12 cellular contexts compared by ENCODE assay signal in the genomic region with DNA sequence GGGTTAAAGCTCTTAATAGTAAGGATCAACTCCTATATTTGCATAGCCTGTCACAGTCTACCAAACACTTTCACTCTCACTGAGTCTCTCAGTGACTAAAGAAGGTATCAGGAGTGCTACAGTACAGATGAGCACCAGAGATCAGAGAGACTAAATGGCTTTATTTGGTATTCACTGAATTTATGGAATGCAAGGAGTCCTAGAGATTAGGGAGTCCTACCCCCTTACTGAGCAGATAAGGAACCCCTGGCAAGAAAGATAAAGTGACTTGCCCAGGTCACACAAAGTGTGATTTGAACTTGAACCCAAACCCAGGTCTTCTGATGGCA.
DNase-seq lines count a peak whose midpoint lies in the region; ATAC-seq and TF ChIP-seq lines count a peak whose summit lies in the region.
"Had no signal": no experiment of that assay in that cellular context is flagged by ENCODE, and none has a peak within 500 bp of the region (broad histone marks: within the 10 kb centered on the region; RNA-seq: fewer than 3 reads in every experiment).

No MANE protein-coding gene starts in this region.

- peak; percentile 9 for ATAC-seq in stimulated activated naive CD8-positive, alpha-beta T cell treated with anti-CD3 and anti-CD28 coated beads, Interleukin-15, Interleukin-2, amounts not matched to agents 100 U/mL and 50 U/mL, for 24 hours
- no peak for ATAC-seq in stimulated activated naive CD8-positive, alpha-beta T cell treated with anti-CD3 and anti-CD28 coated beads, Interleukin-15, amount 100 ng/mL, for 72 hours
- ATAC-seq in HG02642 (IDR thresholded peaks at IDR 0.05; ENCODE audit: poor library complexity, unreplicated experiment) (peak; percentile 95), HG03469 (IDR thresholded peaks at IDR 0.05; ENCODE audit: unreplicated experiment) (peak; percentile 97)
- ATAC-seq in CD4-positive, alpha-beta T cell (ENCODE audit: poor library complexity), result no peak
- ATAC-seq: lower lobe of right lung, T-cell had no signal

- no peak for TF ChIP-seq CTCF in thyroid gland (IDR thresholded peaks at IDR 0.05)
- no peak for TF ChIP-seq CTCF in CD4-positive, alpha-beta T cell (IDR thresholded peaks at IDR 0.05)

- H3K4me1 ChIP-seq in thyroid gland (peaks cover 6 to 11% of the 10 kb centered on the region in 2 donors), GM23248 (ENCODE audit: insufficient read depth) (0 out of 2 replicates have a peak, but pooled peaks cover 7% of the 10 kb centered on the region)
- H3K4me1 ChIP-seq: lower lobe of right lung had no signal

- no peaks in the 10 kb centered on the region for H3F3A ChIP-seq in GM23248 (ENCODE audit: insufficient read depth)

- no peaks in the 10 kb centered on the region for H3K36me3 Mint-ChIP-seq in CD4-positive, alpha-beta T cell (ENCODE audit: low read depth)
- H3K36me3 Mint-ChIP-seq: T-cell had no signal

- H3K9me3 Mint-ChIP-seq in stimulated activated naive CD8-positive, alpha-beta T cell treated with anti-CD3 and anti-CD28 coated beads, Interleukin-15, amount 100 ng/mL, for 72 hours, result no peaks in the 10 kb centered on the region
- no peaks in the 10 kb centered on the region for H3K9me3 Mint-ChIP-seq in CD4-positive, alpha-beta T cell
- H3K9me3 Mint-ChIP-seq: T-cell had no signal

- no peaks in the 10 kb centered on the region for H3K4me1 Mint-ChIP-seq in stimulated activated naive CD8-positive, alpha-beta T cell treated with anti-CD3 and anti-CD28 coated beads, Interleukin-15, amount 100 ng/mL, for 72 hours
- H3K4me1 Mint-ChIP-seq in CD4-positive, alpha-beta T cell (ENCODE audit: low read depth), result no peaks in the 10 kb centered on the region
- H3K4me1 Mint-ChIP-seq: T-cell had no signal

- H3K4me2 ChIP-seq in GM23248 (ENCODE audit: unreplicated experiment), result no peak overlapping the region

- no peak overlapping the region for H3K9ac ChIP-seq in GM23248

- POLR2A ChIA-PET in CD4-positive, alpha-beta T cell (lab: Charles Lee), result no interaction called here

- no peak for DNase-seq in stimulated activated naive CD8-positive, alpha-beta T cell treated with anti-CD3 and anti-CD28 coated beads, Interleukin-15, Interleukin-2, amounts not matched to agents 100 U/mL and 50 U/mL, for 24 hours
- DNase-seq in stimulated activated naive CD8-positive, alpha-beta T cell treated with anti-CD3 and anti-CD28 coated beads, Interleukin-15, amount 100 ng/mL, for 72 hours, result no peak
- DNase-seq in thyroid gland (no peak), GM23248 (no peak), NCI-H748 (lab: John Stamatoyannopoulos, UW; ENCODE audit: unreplicated experiment) (no peak)
- no peak for DNase-seq in CD4-positive, alpha-beta T cell
- DNase-seq: activated CD8-positive, alpha-beta memory T cell treated with anti-CD3 and anti-CD28 coated beads, Interleukin-2, amount 50 U/mL, for 48 hours; lower lobe of right lung; NCI-H226; T-cell had no signal

- intact Hi-C loops in thyroid gland (cut with DNase I), result no loop called here
- intact Hi-C loops in CD4-positive, alpha-beta T cell (cut with DNase I, micrococcal nuclease), result no loop called here

- H3K9me2 ChIP-seq in GM23248 (ENCODE audit: insufficient read depth), result no peaks in the 10 kb centered on the region

- no peaks in the 10 kb centered on the region for H4K20me1 ChIP-seq in GM23248 (ENCODE audit: insufficient read depth)

- no peak for TF ChIP-seq POLR2A in thyroid gland (IDR thresholded peaks at IDR 0.05)

- no peaks in the 10 kb centered on the region for H3K36me3 ChIP-seq in thyroid gland
- H3K36me3 ChIP-seq in GM23248 (ENCODE audit: low read depth), result no peaks in the 10 kb centered on the region
- H3K36me3 ChIP-seq: lower lobe of right lung had no signal

- no peak overlapping the region for H3K4me3 Mint-ChIP-seq in stimulated activated naive CD8-positive, alpha-beta T cell treated with anti-CD3 and anti-CD28 coated beads, Interleukin-15, amount 100 ng/mL, for 72 hours
- H3K4me3 Mint-ChIP-seq in CD4-positive, alpha-beta T cell, result no peak overlapping the region
- H3K4me3 Mint-ChIP-seq: T-cell had no signal

- H3K27me3 ChIP-seq in thyroid gland (no peaks in the 10 kb centered on the region), GM23248 (replicated peaks; ENCODE audit: insufficient read depth) (no peaks in the 10 kb centered on the region)
- H3K27me3 ChIP-seq in CD4-positive, alpha-beta T cell (ENCODE audit: control insufficient read depth, insufficient read depth, low read length), result no peaks in the 10 kb centered on the region

- no peaks in the 10 kb centered on the region for H3K79me2 ChIP-seq in GM23248 (ENCODE audit: insufficient read depth)

- H3K27ac Mint-ChIP-seq in stimulated activated naive CD8-positive, alpha-beta T cell treated with anti-CD3 and anti-CD28 coated beads, Interleukin-15, amount 100 ng/mL, for 72 hours, result no peak overlapping the region
- H3K27ac Mint-ChIP-seq in CD4-positive, alpha-beta T cell, result no peak overlapping the region
- H3K27ac Mint-ChIP-seq: T-cell had no signal

- CTCF ChIA-PET in CD4-positive, alpha-beta T cell (lab: Charles Lee), result no interaction called here

- no peak overlapping the region for H2AFZ ChIP-seq in GM23248

- peak overlapping the region in 1 of 3 donors; percentile 37 for H3K4me3 ChIP-seq in thyroid gland (replicated peaks in 1 of 3)
- H3K4me3 ChIP-seq in GM23248, result no peak overlapping the region
- H3K4me3 ChIP-seq: lower lobe of right lung had no signal

- in situ Hi-C loops in GM23248 (cut with MboI), result no loop called here

- H3K27ac ChIP-seq in thyroid gland (peak overlapping the region in 2 of 3 donors; percentile 84 to 87), GM23248 (no peak overlapping the region)
- H3K27ac ChIP-seq in CD4-positive, alpha-beta T cell (ENCODE audit: low read depth, low read length), result no peak overlapping the region
- H3K27ac ChIP-seq: lower lobe of right lung had no signal

- no peaks in the 10 kb centered on the region for H3K27me3 Mint-ChIP-seq in stimulated activated naive CD8-positive, alpha-beta T cell treated with anti-CD3 and anti-CD28 coated beads, Interleukin-15, amount 100 ng/mL, for 72 hours
- peaks cover 9% of the 10 kb centered on the region for H3K27me3 Mint-ChIP-seq in CD4-positive, alpha-beta T cell

- H3K9me3 ChIP-seq in thyroid gland, result no peaks in the 10 kb centered on the region
- no peaks in the 10 kb centered on the region for H3K9me3 ChIP-seq in GM23248 (ENCODE audit: low read depth)
- H3K9me3 ChIP-seq in CD4-positive, alpha-beta T cell (ENCODE audit: control insufficient read depth, low read length), result no peaks in the 10 kb centered on the region
- H3K9me3 ChIP-seq: lower lobe of right lung had no signal

Comparison
In these comparisons a context has a peak if more than half of its experiments do, and no peak if none do; other contexts are left out.
1. ATAC-seq: peak in stimulated activated naive CD8-positive, alpha-beta T cell treated with anti-CD3 and anti-CD28 coated beads, Interleukin-15, Interleukin-2, amounts not matched to agents 100 U/mL and 50 U/mL, for 24 hours (single experiment), HG02642 (single experiment) and HG03469 (single experiment); none in stimulated activated naive CD8-positive, alpha-beta T cell treated with anti-CD3 and anti-CD28 coated beads, Interleukin-15, amount 100 ng/mL, for 72 hours (single experiment) and CD4-positive, alpha-beta T cell (single experiment).
2. H3K27ac ChIP-seq: peak in thyroid gland (2 of 3); none in GM23248 (single experiment) and CD4-positive, alpha-beta T cell (single experiment).